10 cellular contexts compared by ENCODE assay signal in genomic region chr5:139296198-139296597, GRCh38. TPM values are rescaled to one million over a fixed set of nuclear protein-coding genes. Genes with fewer than 3 reads are reported as not detected.
DNase-seq lines count a peak whose midpoint lies in the region; ATAC-seq, FAIRE-seq and TF ChIP-seq lines count a peak whose summit lies in the region.
"Had no signal": no experiment of that assay in that cellular context is flagged by ENCODE, and none has a peak within 500 bp of the region (broad histone marks: within the 10 kb centered on the region; RNA-seq: fewer than 3 reads in every experiment).

No MANE protein-coding gene starts in this region.

- no peak for TF ChIP-seq CTCF in esophagus muscularis mucosa (IDR thresholded peaks at IDR 0.05)

- DNase-seq in activated CD8-positive, alpha-beta memory T cell treated with anti-CD3 and anti-CD28 coated beads, Interleukin-2, amount 10 ng/mL, durations not matched to agents 7 days and 5 days: no peak
- no peak for DNase-seq in activated CD8-positive, alpha-beta memory T cell treated with anti-CD3 and anti-CD28 coated beads, Interleukin-2, amount 50 U/mL, for 48 hours
- DNase-seq in SK-N-MC (ENCODE audit: low read depth, low spot score): no peak
- DNase-seq in esophagus muscularis mucosa (ENCODE audit: extremely low spot score): no peak
- DNase-seq in globus pallidus (ENCODE audit: low spot score): no peak
- DNase-seq in H54 (ENCODE audit: insufficient read length, low spot score): no peak
- no peak for DNase-seq in stimulated activated CD4-positive, alpha-beta T cell treated with anti-CD3 and anti-CD28 coated beads, Interleukin-2, amount 100 ng/mL, for 48 hours
- DNase-seq: NCI-H2029; stimulated activated CD4-positive, alpha-beta T cell treated with anti-CD3 and anti-CD28 coated beads, Interleukin-4, amount 100 ng/mL, for 24 hours had no signal

- no peaks in the 10 kb centered on the region for H3K9me3 ChIP-seq in SK-N-MC (ENCODE audit: low read depth, low read length)
- no peaks in the 10 kb centered on the region for H3K9me3 ChIP-seq in esophagus muscularis mucosa
- H3K9me3 ChIP-seq in skeletal muscle satellite cell (replicated peaks; ENCODE audit: low read length): no peaks in the 10 kb centered on the region

- no peak overlapping the region for H3K27ac Mint-ChIP-seq in activated CD8-positive, alpha-beta memory T cell treated with anti-CD3 and anti-CD28 coated beads, Interleukin-2, amount 10 ng/mL, durations not matched to agents 7 days and 5 days

- H3K36me3 Mint-ChIP-seq in activated CD8-positive, alpha-beta memory T cell treated with anti-CD3 and anti-CD28 coated beads, Interleukin-2, amount 10 ng/mL, durations not matched to agents 7 days and 5 days: peaks cover 27% of the 10 kb centered on the region

- 57% methylated on average over 6 of the region's 6 CpGs for WGBS in esophagus muscularis mucosa

- H3K9me3 Mint-ChIP-seq in activated CD8-positive, alpha-beta memory T cell treated with anti-CD3 and anti-CD28 coated beads, Interleukin-2, amount 10 ng/mL, durations not matched to agents 7 days and 5 days (ENCODE audit: low read depth): no peaks in the 10 kb centered on the region

- peak overlapping the region; percentile 100 for H3K4me3 Mint-ChIP-seq in activated CD8-positive, alpha-beta memory T cell treated with anti-CD3 and anti-CD28 coated beads, Interleukin-2, amount 10 ng/mL, durations not matched to agents 7 days and 5 days

- ATAC-seq in activated CD8-positive, alpha-beta memory T cell treated with anti-CD3 and anti-CD28 coated beads, Interleukin-2, amount 10 ng/mL, durations not matched to agents 7 days and 5 days: no peak

- H3K27ac ChIP-seq in SK-N-MC (no peak overlapping the region), esophagus muscularis mucosa (replicated peaks in 1 of 4) (peak overlapping the region; percentile 99 to 100 (median 99))

- peak overlapping the region; percentile 8 for H3K9ac ChIP-seq in SK-N-MC (ENCODE audit: insufficient read length)
- no peak overlapping the region for H3K9ac ChIP-seq in skeletal muscle satellite cell (ENCODE audit: low read depth, low read length)

- TF ChIP-seq EP300 in esophagus muscularis mucosa (IDR thresholded peaks at IDR 0.05): no peak

- intact Hi-C loops in esophagus muscularis mucosa (cut with DNase I): loop anchor here (5.0 kb wide), 1 partner anchor 46 kb away; the partner anchor contains the start of gene PAIP2

- peaks cover 60% of the 10 kb centered on the region for H3K4me1 Mint-ChIP-seq in activated CD8-positive, alpha-beta memory T cell treated with anti-CD3 and anti-CD28 coated beads, Interleukin-2, amount 10 ng/mL, durations not matched to agents 7 days and 5 days

- H3K4me1 ChIP-seq in esophagus muscularis mucosa (peaks cover 67 to 68% (median 67%) of the 10 kb centered on the region in 4 donors), skeletal muscle satellite cell (ENCODE audit: control insufficient read depth, insufficient read depth, low read length) (peaks cover 30% of the 10 kb centered on the region)

- H3K36me3 ChIP-seq in SK-N-MC (ENCODE audit: insufficient read depth, low read length): peaks cover 34% of the 10 kb centered on the region
- no peaks in the 10 kb centered on the region for H3K36me3 ChIP-seq in esophagus muscularis mucosa
- peaks cover 2% of the 10 kb centered on the region for H3K36me3 ChIP-seq in skeletal muscle satellite cell (ENCODE audit: insufficient read depth, low read length)

- H3K27me3 ChIP-seq in esophagus muscularis mucosa (no peaks in the 10 kb centered on the region), skeletal muscle satellite cell (ENCODE audit: control insufficient read depth, insufficient read depth, low read length) (no peaks in the 10 kb centered on the region)

- peak overlapping the region; percentile 79 for H3K4me2 ChIP-seq in skeletal muscle satellite cell (ENCODE audit: low read length)

- no peak overlapping the region; the same call in 1 of the 2 replicates for H3K4me3 ChIP-seq in SK-N-MC
- peak overlapping the region; percentile 2 to 87 (median 80) for H3K4me3 ChIP-seq in esophagus muscularis mucosa
- peak overlapping the region; percentile 94 for H3K4me3 ChIP-seq in skeletal muscle satellite cell (ENCODE audit: low read length)

- CTCF ChIA-PET in activated CD8-positive, alpha-beta memory T cell treated with anti-CD3 and anti-CD28 coated beads, Interleukin-2, amount 10 ng/mL, durations not matched to agents 7 days and 5 days (lab: Charles Lee): interaction anchor here (0.7 to 5.3 kb wide), 3 partner anchors 9 to 34 kb away, joined by 3 to 28 read pairs (median 5); no protein-coding TSS in a partner anchor

- FAIRE-seq in H54 (lab: Jason Lieb, UNC): no peak

- no peak for TF ChIP-seq POLR2A in esophagus muscularis mucosa (IDR thresholded peaks at IDR 0.05; ENCODE audit: low read depth)
- TF ChIP-seq POLR2A in H54 (IDR thresholded peaks at IDR 0.05; ENCODE audit: low read depth, low read length): no peak

- H3K27me3 Mint-ChIP-seq in activated CD8-positive, alpha-beta memory T cell treated with anti-CD3 and anti-CD28 coated beads, Interleukin-2, amount 10 ng/mL, durations not matched to agents 7 days and 5 days: no peaks in the 10 kb centered on the region

RNA-seq across cellular contexts. Expression of gene MATR3, which starts 2.7 kb away (rescaled TPM):
- 100 to 1,000 TPM; 149 to 195 TPM for total RNA-seq in activated CD8-positive, alpha-beta memory T cell treated with anti-CD3 and anti-CD28 coated beads, Interleukin-2, amount 10 ng/mL, durations not matched to agents 7 days and 5 days
- 100 to 1,000 TPM; 164 to 234 (median 220) TPM for total RNA-seq in esophagus muscularis mucosa
- 140 and 178 TPM in 2 replicates for total RNA-seq in skeletal muscle satellite cell (2012; rRNA removed)

RNA-seq across cellular contexts. Expression of gene PAIP2, which starts 45.5 kb away (rescaled TPM):
- total RNA-seq in activated CD8-positive, alpha-beta memory T cell treated with anti-CD3 and anti-CD28 coated beads, Interleukin-2, amount 10 ng/mL, durations not matched to agents 7 days and 5 days: 100 to 1,000 TPM in 1 of 2 experiments, 10 to 100 TPM in 1; 83.4 to 112 TPM
- 100 to 1,000 TPM in 1 of 4 donors, 10 to 100 TPM in 3; 73.6 to 111 (median 97.0) TPM for total RNA-seq in esophagus muscularis mucosa
- 40.3 and 48.3 TPM in 2 replicates for total RNA-seq in skeletal muscle satellite cell (2012; rRNA removed)
